16 cellular contexts compared by ENCODE assay signal in genomic region chr16:85759136-85759535, GRCh38. TPM values are rescaled to one million over a fixed set of nuclear protein-coding genes. Genes with fewer than 3 reads are reported as not detected.
A peak's percentile ranks its signal among the peaks of the same experiment; 100 is the strongest.
DNase-seq lines count a peak whose midpoint lies in the region; ATAC-seq and TF ChIP-seq lines count a peak whose summit lies in the region.
"Had no signal": no experiment of that assay in that cellular context is flagged by ENCODE, and none has a peak within 500 bp of the region (broad histone marks: within the 10 kb centered on the region; RNA-seq: fewer than 3 reads in every experiment).

No MANE protein-coding gene starts in this region.

- peaks cover 14% of the 10 kb centered on the region; the same call in 1 of the 2 replicates for H4K20me1 ChIP-seq in Karpas-422 (ENCODE audit: insufficient read depth, low read depth, low read length)

- no peaks in the 10 kb centered on the region for H3K9me3 ChIP-seq in Karpas-422 (ENCODE audit: low read length)
- H3K9me3 ChIP-seq: esophagus squamous epithelium had no signal

- ATAC-seq in GM18519 (IDR thresholded peaks at IDR 0.05; ENCODE audit: low FRiP score, unreplicated experiment), result no peak
- ATAC-seq: activated naive CD4-positive, alpha-beta T cell treated with anti-CD3 and anti-CD28 coated beads, Interleukin-2, amount 50 U/mL, for 72 hours had no signal

- DNase-seq in CD14-positive monocyte (ENCODE audit: low spot score) (peak; percentile 72), Karpas-422 (peak; percentile 77), SIG-M5 treated with dmso at 0.1 percent for 504 hours (lab: John Stamatoyannopoulos, UW; ENCODE audit: unreplicated experiment) (peak; percentile 92), left kidney (ENCODE audit: low read depth, low spot score) (peak; percentile 28), endothelial cell (ENCODE audit: low spot score) (no peak), occipital lobe (lab: John Stamatoyannopoulos, UW) (no peak), SHP77 (lab: John Stamatoyannopoulos, UW) (no peak)
- DNase-seq: esophagus squamous epithelium, head of caudate nucleus, NCI-H774, SHP77 treated with DMSO at 0.1 percent for 48 hours, T1000 had no signal

- H3K27ac Mint-ChIP-seq in CD14-positive monocyte (peak overlapping the region; percentile 42 to 90 (median 85)), endothelial cell (ENCODE audit: unreplicated experiment) (no peak overlapping the region)
- H3K27ac Mint-ChIP-seq: activated naive CD4-positive, alpha-beta T cell treated with anti-CD3 and anti-CD28 coated beads, Interleukin-2, amount 50 U/mL, for 72 hours; mesothelial cell of epicardium had no signal

- no peaks in the 10 kb centered on the region for H3K9me2 ChIP-seq in Karpas-422 (replicated peaks; ENCODE audit: insufficient read depth, low read length)

- H3K36me3 ChIP-seq in Karpas-422 (ENCODE audit: insufficient read depth, low read length), result no peaks in the 10 kb centered on the region
- H3K36me3 ChIP-seq: esophagus squamous epithelium had no signal

- H3K4me3 Mint-ChIP-seq in CD14-positive monocyte, result peak overlapping the region; percentile 56 to 85
- H3K4me3 Mint-ChIP-seq in endothelial cell (ENCODE audit: unreplicated experiment), result no peak overlapping the region
- H3K4me3 Mint-ChIP-seq: mesothelial cell of epicardium had no signal

- H3K4me2 ChIP-seq in Karpas-422 (ENCODE audit: low read depth, low read length, poor library complexity, severe bottlenecking), result peak overlapping the region; percentile 48

- no peaks in the 10 kb centered on the region for H3K79me2 ChIP-seq in Karpas-422 (ENCODE audit: low read length)
- H3K79me2 ChIP-seq: parathyroid adenoma had no signal

- intact Hi-C loops in CD14-positive monocyte (cut with micrococcal nuclease), result loop anchor here in 1 of 2 donors (5.0 kb wide), 1 partner anchor 42 kb away; no protein-coding TSS in a partner anchor

- H3K4me1 Mint-ChIP-seq in CD14-positive monocyte (peaks cover 60% of the 10 kb centered on the region), endothelial cell (ENCODE audit: unreplicated experiment) (peaks cover 13% of the 10 kb centered on the region)

- H3K36me3 Mint-ChIP-seq in CD14-positive monocyte (no peaks in the 10 kb centered on the region), endothelial cell (ENCODE audit: low read depth, unreplicated experiment) (no peaks in the 10 kb centered on the region)
- H3K36me3 Mint-ChIP-seq: activated naive CD4-positive, alpha-beta T cell treated with anti-CD3 and anti-CD28 coated beads, Interleukin-2, amount 50 U/mL, for 72 hours; mesothelial cell of epicardium had no signal

- peaks cover 6 to 10% (median 9%) of the 10 kb centered on the region in 3 donors for H3K27me3 Mint-ChIP-seq in CD14-positive monocyte (ENCODE audit: low read depth in 3 of 3)
- peaks cover 4% of the 10 kb centered on the region for H3K27me3 Mint-ChIP-seq in endothelial cell (ENCODE audit: unreplicated experiment)

- no peak overlapping the region for H2AFZ ChIP-seq in Karpas-422 (ENCODE audit: low read length)
- H2AFZ ChIP-seq: parathyroid adenoma had no signal

- H3K4me1 ChIP-seq in Karpas-422 (ENCODE audit: low read length), result peaks cover 61% of the 10 kb centered on the region
- H3K4me1 ChIP-seq: parathyroid adenoma had no signal

- H3K27me3 ChIP-seq in Karpas-422 (ENCODE audit: low read length), result no peaks in the 10 kb centered on the region

- H3K9me3 Mint-ChIP-seq in CD14-positive monocyte, result peaks cover 0 to 6% (median 2%) of the 10 kb centered on the region in 7 donors
- H3K9me3 Mint-ChIP-seq in endothelial cell (ENCODE audit: unreplicated experiment), result no peaks in the 10 kb centered on the region
- H3K9me3 Mint-ChIP-seq: activated naive CD4-positive, alpha-beta T cell treated with anti-CD3 and anti-CD28 coated beads, Interleukin-2, amount 50 U/mL, for 72 hours; mesothelial cell of epicardium had no signal

- H3K9ac ChIP-seq in Karpas-422 (ENCODE audit: low read length), result peak overlapping the region; percentile 19
- H3K9ac ChIP-seq: parathyroid adenoma had no signal

- H3K4me3 ChIP-seq in Karpas-422 (ENCODE audit: low read length), result no peak overlapping the region
- H3K4me3 ChIP-seq: esophagus squamous epithelium had no signal

- TF ChIP-seq CTCF in CD14-positive monocyte (IDR thresholded peaks at IDR 0.05), result no peak
- TF ChIP-seq CTCF in endothelial cell (IDR thresholded peaks at IDR 0.05; ENCODE audit: unreplicated experiment), result no peak

- no peak overlapping the region for H3K27ac ChIP-seq in Karpas-422 (ENCODE audit: low read length)
- H3K27ac ChIP-seq: esophagus squamous epithelium, parathyroid adenoma had no signal

RNA-seq across cellular contexts. Expression of gene C16orf74, which starts 8.2 kb away (rescaled TPM):
- 10 to 100 TPM; 24.1 to 26.6 TPM for polyA plus RNA-seq in CD14-positive monocyte
- total RNA-seq in Karpas-422 (2014; rRNA removed; shearing (Covaris generic); ENCODE audit: low replicate concordance), result 13.3 and 24.5 TPM in 2 replicates
- 0.64 TPM for total RNA-seq in endothelial cell (ENCODE audit: unreplicated experiment)
- 1.6 TPM for total RNA-seq in occipital lobe

RNA-seq across cellular contexts. Expression of gene EMC8, which starts 40.2 kb away (rescaled TPM):
- polyA plus RNA-seq in CD14-positive monocyte, result 10 to 100 TPM; 28.2 to 30.0 TPM
- total RNA-seq in Karpas-422 (2014; rRNA removed; shearing (Covaris generic); ENCODE audit: low replicate concordance), result 24.2 and 76.8 TPM in 2 replicates
- total RNA-seq in endothelial cell (ENCODE audit: unreplicated experiment), result 42.7 TPM
- 15.0 TPM for total RNA-seq in occipital lobe

RNA-seq across cellular contexts. Expression of gene COX4I1, which starts 40.4 kb away (rescaled TPM):
- polyA plus RNA-seq in CD14-positive monocyte, result 1,000 to 10,000 TPM; 1,132 to 1,312 TPM
- 417 and 584 TPM in 2 replicates for total RNA-seq in Karpas-422 (2014; rRNA removed; shearing (Covaris generic); ENCODE audit: low replicate concordance)
- 552 TPM for total RNA-seq in endothelial cell (ENCODE audit: unreplicated experiment)
- 201 TPM for total RNA-seq in occipital lobe

Comparison
In these comparisons a context has a peak if more than half of its experiments do, and no peak if none do; other contexts are left out.
1. DNase-seq: peak in CD14-positive monocyte (single experiment), Karpas-422 (single experiment), SIG-M5 treated with dmso at 0.1 percent for 504 hours (single experiment) and left kidney (single experiment); none in endothelial cell (single experiment), occipital lobe (single experiment) and SHP77 (0 of 2).